9 cellular contexts compared by ENCODE assay signal in genomic region chr6:31179896-31180295, GRCh38.
DNase-seq lines count a peak whose midpoint lies in the region; ATAC-seq and TF ChIP-seq lines count a peak whose summit lies in the region.
"Had no signal": no experiment of that assay in that cellular context is flagged by ENCODE, and none has a peak within 500 bp of the region (broad histone marks: within the 10 kb centered on the region; RNA-seq: fewer than 3 reads in every experiment).

No MANE protein-coding gene starts in this region.

- in situ Hi-C loops in brain microvascular endothelial cell (cut with HindIII; ENCODE audit: low pct_ligation_motif_present, low sequenced_read_pairs), result no loop called here

- H3K9me3 Mint-ChIP-seq in stimulated activated naive CD8-positive, alpha-beta T cell treated with anti-CD3 and anti-CD28 coated beads, Interleukin-15, Interleukin-2, amounts not matched to agents 100 ng/mL and 50 ng/mL, for 24 hours, result no peaks in the 10 kb centered on the region

- no peak for DNase-seq in stimulated activated naive CD8-positive, alpha-beta T cell treated with anti-CD3 and anti-CD28 coated beads, Interleukin-15, Interleukin-2, amounts not matched to agents 100 U/mL and 50 U/mL, for 24 hours
- DNase-seq in brain microvascular endothelial cell, result no peak
- no peak for DNase-seq in NCI-H1092 treated with DMSO at 0.1 percent for 48 hours (lab: John Stamatoyannopoulos, UW)
- DNase-seq in NCI-H774 (lab: John Stamatoyannopoulos, UW), result no peak
- no peak for DNase-seq in effector CD8-positive, alpha-beta T cell (lab: John Stamatoyannopoulos, UW)

- H3K36me3 ChIP-seq in brain microvascular endothelial cell (replicated peaks) (no peaks in the 10 kb centered on the region), muscle layer of duodenum (ENCODE audit: control insufficient read depth in 1 of 2, insufficient read depth in 2 of 2, low read length in 2 of 2) (peaks cover 0 to 9% of the 10 kb centered on the region in 2 donors)
- H3K36me3 ChIP-seq: right lobe of liver had no signal

- no peaks in the 10 kb centered on the region for H3K4me1 ChIP-seq in muscle layer of duodenum (ENCODE audit: control insufficient read depth in 1 of 2, insufficient read depth in 2 of 2, low read length in 2 of 2)

- H3K4me1 Mint-ChIP-seq in stimulated activated naive CD8-positive, alpha-beta T cell treated with anti-CD3 and anti-CD28 coated beads, Interleukin-15, Interleukin-2, amounts not matched to agents 100 ng/mL and 50 ng/mL, for 24 hours (ENCODE audit: low read depth), result peaks cover 15% of the 10 kb centered on the region

- H3K4me3 ChIP-seq in brain microvascular endothelial cell (ENCODE audit: low read depth, low read length) (peak overlapping the region; percentile 44), muscle layer of duodenum (ENCODE audit: low read depth in 1 of 2, low read length in 2 of 2) (peak overlapping the region; percentile 30 to 58)

- TF ChIP-seq CTCF in brain microvascular endothelial cell (IDR thresholded peaks at IDR 0.05; ENCODE audit: low read depth, low read length, missing control alignments), result no peak

- H3K4me3 Mint-ChIP-seq in stimulated activated naive CD8-positive, alpha-beta T cell treated with anti-CD3 and anti-CD28 coated beads, Interleukin-15, Interleukin-2, amounts not matched to agents 100 ng/mL and 50 ng/mL, for 24 hours, result peak overlapping the region; percentile 86

- H3K36me3 Mint-ChIP-seq in stimulated activated naive CD8-positive, alpha-beta T cell treated with anti-CD3 and anti-CD28 coated beads, Interleukin-15, Interleukin-2, amounts not matched to agents 100 ng/mL and 50 ng/mL, for 24 hours (ENCODE audit: low read depth), result no peaks in the 10 kb centered on the region

- no peak for ATAC-seq in stimulated activated naive CD8-positive, alpha-beta T cell treated with anti-CD3 and anti-CD28 coated beads, Interleukin-15, Interleukin-2, amounts not matched to agents 100 U/mL and 50 U/mL, for 24 hours
- ATAC-seq in HG02884 (IDR thresholded peaks at IDR 0.05; ENCODE audit: unreplicated experiment), result no peak

- H3K9me3 ChIP-seq in muscle layer of duodenum (ENCODE audit: control insufficient read depth in 1 of 2, low read length in 2 of 2), result no peaks in the 10 kb centered on the region
- H3K9me3 ChIP-seq: right lobe of liver had no signal

- no peak overlapping the region for H3K27ac Mint-ChIP-seq in stimulated activated naive CD8-positive, alpha-beta T cell treated with anti-CD3 and anti-CD28 coated beads, Interleukin-15, Interleukin-2, amounts not matched to agents 100 ng/mL and 50 ng/mL, for 24 hours

- H3K27me3 ChIP-seq in brain microvascular endothelial cell (replicated peaks) (no peaks in the 10 kb centered on the region), muscle layer of duodenum (ENCODE audit: low read depth, low read length) (no peaks in the 10 kb centered on the region)
- H3K27me3 ChIP-seq: right lobe of liver had no signal

- H3K27me3 Mint-ChIP-seq in stimulated activated naive CD8-positive, alpha-beta T cell treated with anti-CD3 and anti-CD28 coated beads, Interleukin-15, Interleukin-2, amounts not matched to agents 100 ng/mL and 50 ng/mL, for 24 hours, result no peaks in the 10 kb centered on the region

- H3K27ac ChIP-seq in brain microvascular endothelial cell (no peak overlapping the region), muscle layer of duodenum (ENCODE audit: low read length) (peak overlapping the region; percentile 17)
- H3K27ac ChIP-seq: right lobe of liver had no signal
